1 cellular context compared by ENCODE assay signal in the genomic region with DNA sequence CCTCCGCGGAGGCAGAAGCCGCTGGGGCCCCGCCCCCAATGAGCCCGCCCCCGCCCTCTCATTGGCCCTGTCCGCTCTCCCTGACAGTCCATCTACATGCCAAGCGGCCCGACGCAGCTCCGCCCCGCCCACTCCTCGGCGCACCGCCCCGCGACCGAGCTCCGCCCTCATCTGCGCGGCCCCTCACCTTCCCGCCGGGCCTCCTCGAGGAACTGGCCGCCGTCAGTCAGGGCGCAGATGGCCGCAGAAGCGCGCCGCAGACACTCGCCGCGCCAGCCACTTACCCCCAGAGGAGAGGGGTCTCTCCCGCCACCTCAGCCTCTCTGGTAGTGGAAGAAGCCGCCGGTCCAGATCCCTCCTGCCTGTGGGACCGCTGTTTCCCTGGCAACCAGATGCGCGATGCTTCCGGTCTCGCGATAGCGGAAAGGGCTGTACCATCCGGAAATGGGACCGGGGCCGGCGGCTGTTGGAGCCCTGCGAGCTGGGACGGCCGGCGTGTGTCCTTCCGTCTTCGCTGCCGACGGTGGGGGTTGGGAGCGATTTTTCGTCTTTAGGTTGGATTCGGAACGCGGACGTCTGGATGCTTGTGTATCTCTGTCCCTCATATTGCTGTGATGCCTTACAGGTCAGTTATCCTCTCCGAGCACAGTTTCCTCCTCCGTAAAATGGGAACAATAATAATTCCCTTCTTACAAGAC.
A peak's percentile ranks its signal among the peaks of the same experiment; 100 is the strongest.
TF ChIP-seq lines count a peak whose summit lies in the region.

Gene FSIP1 (minus strand): TSS at position 401 of the 698 bp plus-strand sequence. CDS start 6,317 bp downstream, outside the sequence.

TF ChIP-seq in GM12878, 131 proteins besides CTCF, POLR2A, EP300 and RAD21 (continued from another document):
- TF ChIP-seq BCLAF1 (IDR thresholded peaks at IDR 0.05) (peak; percentile 74; the same call in 1 of the 2 replicates), ZBTB40 (IDR thresholded peaks at IDR 0.05; ENCODE audit: borderline replicate concordance) (peak; percentile 85; the same call in 1 of the 2 replicates), SMAD1 (IDR thresholded peaks at IDR 0.05; ENCODE audit: low read depth, partially characterized antibody) (no peak), YBX1 (IDR thresholded peaks at IDR 0.05) (no peak), SUPT20H (IDR thresholded peaks at IDR 0.05; ENCODE audit: borderline replicate concordance, control insufficient read depth, low read depth, low read length) (no peak), POU2F2 (IDR thresholded peaks at IDR 0.05; ENCODE audit: borderline replicate concordance, low read depth, low read length) (peak; percentile 68; the same call in 1 of the 3 replicates), CBX3 (IDR thresholded peaks at IDR 0.05; ENCODE audit: borderline replicate concordance, low read depth) (no peak), KAT2A (conservative IDR thresholded peaks at IDR 0.05; ENCODE audit: control insufficient read depth, low read depth, low read length) (no peak), IKZF2 (IDR thresholded peaks at IDR 0.05) (no peak; a peak in 1 of 4 replicates), NFYA (IDR thresholded peaks at IDR 0.05; ENCODE audit: borderline replicate concordance, low read depth, low read length) (no peak), BACH1 (IDR thresholded peaks at IDR 0.05; ENCODE audit: borderline replicate concordance) (no peak), IKZF1 (conservative IDR thresholded peaks at IDR 0.05) (peak; percentile 78), GATAD2B (conservative IDR thresholded peaks at IDR 0.05; ENCODE audit: low read depth) (peak; percentile 87), PAX8 (IDR thresholded peaks at IDR 0.05) (no peak), HDGF (IDR thresholded peaks at IDR 0.05) (peak; percentile 90; the same call in 1 of the 2 replicates)
- TF ChIP-seq, protein P1, sequence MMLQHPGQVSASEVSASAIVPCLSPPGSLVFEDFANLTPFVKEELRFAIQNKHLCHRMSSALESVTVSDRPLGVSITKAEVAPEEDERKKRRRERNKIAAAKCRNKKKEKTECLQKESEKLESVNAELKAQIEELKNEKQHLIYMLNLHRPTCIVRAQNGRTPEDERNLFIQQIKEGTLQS (IDR thresholded peaks at IDR 0.05; ENCODE audit: borderline replicate concordance, extremely low read depth, low read depth, low read length) = no peak
- TF ChIP-seq, protein P2, sequence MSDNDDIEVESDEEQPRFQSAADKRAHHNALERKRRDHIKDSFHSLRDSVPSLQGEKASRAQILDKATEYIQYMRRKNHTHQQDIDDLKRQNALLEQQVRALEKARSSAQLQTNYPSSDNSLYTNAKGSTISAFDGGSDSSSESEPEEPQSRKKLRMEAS (IDR thresholded peaks at IDR 0.05; ENCODE audit: low read depth, low read length) = peak; percentile 62; the same call in 1 of the 2 replicates
